ENCODE assay signal across 20 cellular contexts in genomic region chr11:134939046-134939445, GRCh38.
"Had no signal": no experiment of that assay in that cellular context is flagged by ENCODE, and none has a peak within 500 bp of the region (broad histone marks: within the 10 kb centered on the region; RNA-seq: fewer than 3 reads in every experiment).

No MANE protein-coding gene starts in this region.

- H3K27ac ChIP-seq: left lung, pancreas, right lobe of liver, testis had no signal

- H3K36me3 ChIP-seq: left lung, pancreas, right lobe of liver had no signal

- H3K27ac Mint-ChIP-seq: activated CD4-positive, alpha-beta T cell treated with anti-CD3 and anti-CD28 coated beads, Interleukin-2, amount 10 ng/mL, durations not matched to agents 7 days and 5 days; activated naive CD4-positive, alpha-beta T cell treated with anti-CD3 and anti-CD28 coated beads, Interleukin-2, amount 10 ng/mL, durations not matched to agents 7 days and 5 days; activated naive CD8-positive, alpha-beta T cell treated with anti-CD3 and anti-CD28 coated beads, Interleukin-2, amount 50 U/mL, for 24 hours; memory B cell; naive thymus-derived CD4-positive, alpha-beta T cell; stimulated activated effector memory CD8-positive, alpha-beta T cell treated with anti-CD3 and anti-CD28 coated beads, Interleukin-12 subunit alpha, Interleukin-12 subunit beta, amount 100 ng/mL, for 72 hours had no signal

- H3K27me3 Mint-ChIP-seq: activated CD4-positive, alpha-beta T cell treated with anti-CD3 and anti-CD28 coated beads, Interleukin-2, amount 10 ng/mL, durations not matched to agents 7 days and 5 days had no signal

- H3K4me1 ChIP-seq: left lung, pancreas, right lobe of liver, testis had no signal

- H3K9me3 Mint-ChIP-seq: activated CD4-positive, alpha-beta T cell treated with anti-CD3 and anti-CD28 coated beads, Interleukin-2, amount 10 ng/mL, durations not matched to agents 7 days and 5 days; activated naive CD4-positive, alpha-beta T cell treated with anti-CD3 and anti-CD28 coated beads, Interleukin-2, amount 10 ng/mL, durations not matched to agents 7 days and 5 days; activated naive CD8-positive, alpha-beta T cell treated with anti-CD3 and anti-CD28 coated beads, Interleukin-2, amount 50 U/mL, for 24 hours; memory B cell; stimulated activated effector memory CD8-positive, alpha-beta T cell treated with anti-CD3 and anti-CD28 coated beads, Interleukin-12 subunit alpha, Interleukin-12 subunit beta, amount 100 ng/mL, for 72 hours had no signal

- H3K36me3 Mint-ChIP-seq: activated naive CD4-positive, alpha-beta T cell treated with anti-CD3 and anti-CD28 coated beads, Interleukin-2, amount 10 ng/mL, durations not matched to agents 7 days and 5 days; brain; memory B cell; naive thymus-derived CD4-positive, alpha-beta T cell; stimulated activated effector memory CD8-positive, alpha-beta T cell treated with anti-CD3 and anti-CD28 coated beads, Interleukin-12 subunit alpha, Interleukin-12 subunit beta, amount 100 ng/mL, for 72 hours had no signal

- ATAC-seq: activated naive CD8-positive, alpha-beta T cell treated with anti-CD3 and anti-CD28 coated beads, Interleukin-2, amount 50 U/mL, for 24 hours; left lung; naive thymus-derived CD4-positive, alpha-beta T cell; pancreas; stimulated activated effector memory CD8-positive, alpha-beta T cell treated with anti-CD3 and anti-CD28 coated beads, Interleukin-12 subunit alpha, Interleukin-12 subunit beta, amount 100 ng/mL, for 72 hours had no signal

- DNase-seq: activated CD4-positive, alpha-beta T cell treated with anti-CD3 and anti-CD28 coated beads, Interleukin-2, amount 10 ng/mL, durations not matched to agents 7 days and 5 days; activated CD8-positive, alpha-beta memory T cell treated with anti-CD3 and anti-CD28 coated beads, Interleukin-2, amount 50 U/mL, for 4 hours; activated effector memory CD4-positive, alpha-beta T cell treated with Interleukin-2 at 50 U/mL for 16 hours; activated naive CD4-positive, alpha-beta T cell treated with anti-CD3 and anti-CD28 coated beads, Interleukin-2, amount 10 ng/mL, durations not matched to agents 7 days and 5 days; activated naive CD8-positive, alpha-beta T cell treated with anti-CD3 and anti-CD28 coated beads, Interleukin-2, amount 50 U/mL, for 24 hours; activated T-cell treated with anti-CD3 and anti-CD28 coated beads, Interleukin-2, amount 50 U/mL, for 48 hours; anterior cingulate cortex; central memory CD4-positive, alpha-beta T cell; erythroblast; foreskin melanocyte; hypothalamus; left lung; naive thymus-derived CD4-positive, alpha-beta T cell; pancreas; right lobe of liver; stimulated activated CD4-positive, alpha-beta T cell treated with anti-CD3 and anti-CD28 coated beads, Interleukin-4, amount 100 ng/mL, for 24 hours; testis had no signal

- H3K4me1 Mint-ChIP-seq: activated CD4-positive, alpha-beta T cell treated with anti-CD3 and anti-CD28 coated beads, Interleukin-2, amount 10 ng/mL, durations not matched to agents 7 days and 5 days; activated naive CD4-positive, alpha-beta T cell treated with anti-CD3 and anti-CD28 coated beads, Interleukin-2, amount 10 ng/mL, durations not matched to agents 7 days and 5 days; activated naive CD8-positive, alpha-beta T cell treated with anti-CD3 and anti-CD28 coated beads, Interleukin-2, amount 50 U/mL, for 24 hours; memory B cell; naive thymus-derived CD4-positive, alpha-beta T cell; stimulated activated effector memory CD8-positive, alpha-beta T cell treated with anti-CD3 and anti-CD28 coated beads, Interleukin-12 subunit alpha, Interleukin-12 subunit beta, amount 100 ng/mL, for 72 hours had no signal

- H3K4me3 Mint-ChIP-seq: activated CD4-positive, alpha-beta T cell treated with anti-CD3 and anti-CD28 coated beads, Interleukin-2, amount 10 ng/mL, durations not matched to agents 7 days and 5 days; activated naive CD4-positive, alpha-beta T cell treated with anti-CD3 and anti-CD28 coated beads, Interleukin-2, amount 10 ng/mL, durations not matched to agents 7 days and 5 days; activated naive CD8-positive, alpha-beta T cell treated with anti-CD3 and anti-CD28 coated beads, Interleukin-2, amount 50 U/mL, for 24 hours; brain; memory B cell; naive thymus-derived CD4-positive, alpha-beta T cell; stimulated activated effector memory CD8-positive, alpha-beta T cell treated with anti-CD3 and anti-CD28 coated beads, Interleukin-12 subunit alpha, Interleukin-12 subunit beta, amount 100 ng/mL, for 72 hours had no signal

- H3K27me3 ChIP-seq: pancreas, right lobe of liver, testis had no signal

- H3K4me3 ChIP-seq: left lung, pancreas, right lobe of liver, testis had no signal

- H3K9me3 ChIP-seq: left lung, pancreas, right lobe of liver, testis had no signal
